ENCODE assay signal across 23 cellular contexts in genomic region chr14:68257969-68258368, GRCh38.
DNase-seq lines count a peak whose midpoint lies in the region; ATAC-seq, FAIRE-seq and TF ChIP-seq lines count a peak whose summit lies in the region.
"Had no signal": no experiment of that assay in that cellular context is flagged by ENCODE, and none has a peak within 500 bp of the region (broad histone marks: within the 10 kb centered on the region; RNA-seq: fewer than 3 reads in every experiment).

No MANE protein-coding gene starts in this region.

- peak; percentile 13 for DNase-seq in activated naive CD4-positive, alpha-beta T cell treated with Interleukin-2 at 50 U/mL for 16 hours
- no peak for DNase-seq in activated naive CD4-positive, alpha-beta T cell treated with anti-CD3 and anti-CD28 coated beads for 36 hours
- DNase-seq in A549 (ENCODE audit: low read depth in 1 of 2, low spot score in 1 of 2) (no peak), IMR-90 (no peak), mesothelial cell of epicardium (ENCODE audit: low spot score in 2 of 2, unreplicated experiment in 2 of 2) (no peak), NCI-H187 (lab: John Stamatoyannopoulos, UW) (no peak), sciatic nerve (ENCODE audit: low spot score) (no peak)
- DNase-seq in effector CD4-positive, alpha-beta T cell = no peak
- DNase-seq: Calu3; CD8-positive, alpha-beta T cell; DMS53; EL; GOT3; MM.1S; NCI-H1092; NCI-H146; NCI-H2081 treated with DMSO at 0.1 percent for 48 hours; NCI-H510A; NCI-H82; OCI-M1; SIG-M5 had no signal

- H2AFZ ChIP-seq in IMR-90 (replicated peaks; ENCODE audit: low read length, poor library complexity) = no peak overlapping the region

- no peaks in the 10 kb centered on the region for H3K27me3 Mint-ChIP-seq in activated naive CD4-positive, alpha-beta T cell treated with anti-CD3 and anti-CD28 coated beads for 36 hours (ENCODE audit: low read depth)
- H3K27me3 Mint-ChIP-seq in mesothelial cell of epicardium (ENCODE audit: low read depth) = no peaks in the 10 kb centered on the region

- no peak overlapping the region for H2BK15ac ChIP-seq in IMR-90 (ENCODE audit: low read depth, low read length)

- no peak overlapping the region for H3K4me3 ChIP-seq in A549
- H3K4me3 ChIP-seq in IMR-90 (ENCODE audit: insufficient read depth, low read depth, low read length) = no peak overlapping the region
- H3K4me3 ChIP-seq: BLaER1 had no signal

- H3K4me1 Mint-ChIP-seq in activated naive CD4-positive, alpha-beta T cell treated with anti-CD3 and anti-CD28 coated beads for 36 hours (ENCODE audit: low read depth) = peaks cover 67% of the 10 kb centered on the region
- peaks cover 78% of the 10 kb centered on the region for H3K4me1 Mint-ChIP-seq in mesothelial cell of epicardium

- TF ChIP-seq EP300 in A549 (IDR thresholded peaks at IDR 0.05) = no peak

- peak; percentile 59 for FAIRE-seq in A549 (lab: Jason Lieb, UNC)

- H3K9me1 ChIP-seq in IMR-90 (ENCODE audit: insufficient read depth, low read length) = peaks cover 2% of the 10 kb centered on the region; the same call in 1 of the 2 replicates

- TF ChIP-seq POLR2A in A549 (IDR thresholded peaks at IDR 0.05; ENCODE audit: low read length) (no peak), IMR-90 (IDR thresholded peaks at IDR 0.05; ENCODE audit: low read depth, low read length) (no peak)

- H3K27ac ChIP-seq in A549 = no peak overlapping the region
- no peak overlapping the region for H3K27ac ChIP-seq in IMR-90 (ENCODE audit: insufficient read depth, low read length)
- H3K27ac ChIP-seq: BLaER1, RWPE1 had no signal

- H4K91ac ChIP-seq in IMR-90 (ENCODE audit: insufficient read depth, low read depth, low read length) = no peak overlapping the region

- no peak overlapping the region for H2BK5ac ChIP-seq in IMR-90 (ENCODE audit: low read depth, low read length, poor library complexity, severe bottlenecking)

- no peak overlapping the region for H3K9ac ChIP-seq in IMR-90 (ENCODE audit: low read depth, low read length)
- H3K9ac ChIP-seq: BLaER1 had no signal

- H3K36me3 Mint-ChIP-seq in activated naive CD4-positive, alpha-beta T cell treated with anti-CD3 and anti-CD28 coated beads for 36 hours (ENCODE audit: low read depth) = no peaks in the 10 kb centered on the region
- no peaks in the 10 kb centered on the region for H3K36me3 Mint-ChIP-seq in mesothelial cell of epicardium
- H3K36me3 Mint-ChIP-seq: CD8-positive, alpha-beta T cell had no signal

- no peak overlapping the region for H3K14ac ChIP-seq in IMR-90 (replicated peaks; ENCODE audit: low read depth, low read length)

- TF ChIP-seq CTCF in A549 (IDR thresholded peaks at IDR 0.05) (no peak), IMR-90 (conservative IDR thresholded peaks at IDR 0.05; ENCODE audit: low read depth, low read length) (no peak), mesothelial cell of epicardium (IDR thresholded peaks at IDR 0.05; ENCODE audit: unreplicated experiment) (no peak)

- TF ChIP-seq RAD21 in A549 (conservative IDR thresholded peaks at IDR 0.05 in 1 of 2, IDR thresholded peaks at IDR 0.05 in 1 of 2) (no peak), IMR-90 (IDR thresholded peaks at IDR 0.05; ENCODE audit: low read length) (no peak)

- H3K4ac ChIP-seq in IMR-90 (ENCODE audit: low read depth, low read length) = peak overlapping the region; percentile 34; the same call in 1 of the 2 replicates

- no peaks in the 10 kb centered on the region for H3K36me3 ChIP-seq in IMR-90 (ENCODE audit: control insufficient read depth, insufficient read depth, low read length)
- H3K36me3 ChIP-seq: BLaER1 had no signal

- intact Hi-C loops in activated naive CD4-positive, alpha-beta T cell treated with anti-CD3 and anti-CD28 coated beads for 36 hours (cut with micrococcal nuclease) = no loop called here
- intact Hi-C loops in IMR-90 (cut with micrococcal nuclease) = no loop called here
- intact Hi-C loops in sciatic nerve (cut with DNase I) = no loop called here

- CTCF ChIA-PET in activated naive CD4-positive, alpha-beta T cell treated with anti-CD3 and anti-CD28 coated beads for 36 hours (lab: Charles Lee) = no interaction called here
- CTCF ChIA-PET in A549 (lab: Yijun Ruan, JAX) = no interaction called here
- CTCF ChIA-PET in IMR-90 (lab: Yijun Ruan, JAX) = no interaction called here

- no peaks in the 10 kb centered on the region for H3K9me3 Mint-ChIP-seq in activated naive CD4-positive, alpha-beta T cell treated with anti-CD3 and anti-CD28 coated beads for 36 hours
- H3K9me3 Mint-ChIP-seq in mesothelial cell of epicardium = no peaks in the 10 kb centered on the region
- H3K9me3 Mint-ChIP-seq: CD8-positive, alpha-beta T cell had no signal

- no peaks in the 10 kb centered on the region for H4K20me1 ChIP-seq in IMR-90 (ENCODE audit: insufficient read depth, low read length)
- H4K20me1 ChIP-seq: BLaER1 had no signal

- no peaks in the 10 kb centered on the region for H3K79me1 ChIP-seq in IMR-90 (ENCODE audit: low read depth in 1 of 2, low read length in 2 of 2)

- in situ Hi-C loops in IMR-90 (cut with MboI; ENCODE audit: low sequenced_read_pairs) = loop anchor here (10.0 kb wide), 1 partner anchor 317 kb away; no protein-coding TSS in a partner anchor

- H3K23ac ChIP-seq in IMR-90 (ENCODE audit: low read depth, low read length) = no peak overlapping the region

- ATAC-seq in A549 = no peak
- no peak for ATAC-seq in IMR-90 (ENCODE audit: low read depth)
- ATAC-seq in sciatic nerve = no peak
- ATAC-seq: CD8-positive, alpha-beta T cell had no signal

- no peak overlapping the region for H2BK120ac ChIP-seq in IMR-90 (ENCODE audit: low read depth, low read length)

- no peak overlapping the region for H3K4me2 ChIP-seq in A549
- no peak overlapping the region for H3K4me2 ChIP-seq in IMR-90 (ENCODE audit: low read depth, low read length)

- no peak overlapping the region for H2AK9ac ChIP-seq in IMR-90 (replicated peaks; ENCODE audit: low read depth, low read length, poor library complexity)

- H2BK20ac ChIP-seq in IMR-90 (ENCODE audit: low read depth, low read length) = no peak overlapping the region

- dilution Hi-C loops in IMR-90 (cut with HindIII; ENCODE audit: low sequenced_read_pairs, unreplicated experiment) = no loop called here

- H3K4me1 ChIP-seq in A549 (peaks cover 29% of the 10 kb centered on the region), IMR-90 (ENCODE audit: control insufficient read depth, insufficient read depth, low read length) (peaks cover 8% of the 10 kb centered on the region)

- no peak overlapping the region for H4K8ac ChIP-seq in IMR-90 (ENCODE audit: low read depth in 2 of 2, low read length in 2 of 2)

- BruUV-seq in IMR-90 (replicated peaks; lab: Mats Ljungman, UMichigan) = no TSS peak

- no peak overlapping the region for H4K5ac ChIP-seq in IMR-90 (ENCODE audit: low read depth, low read length)

- no peak overlapping the region for H3K27ac Mint-ChIP-seq in activated naive CD4-positive, alpha-beta T cell treated with anti-CD3 and anti-CD28 coated beads for 36 hours
- H3K27ac Mint-ChIP-seq in mesothelial cell of epicardium = peak overlapping the region; percentile 93

- POLR2A ChIA-PET in A549 (lab: Yijun Ruan, JAX) (no interaction called here), IMR-90 (lab: Charles Lee; ENCODE audit: unreplicated experiment) (interaction anchor here (0.6 kb wide), 1 partner anchor 168 kb away, joined by 4 read pairs; no protein-coding TSS in a partner anchor)

- H3K27me3 ChIP-seq in IMR-90 (ENCODE audit: control insufficient read depth, insufficient read depth, low read length) = no peaks in the 10 kb centered on the region
- H3K27me3 ChIP-seq: BLaER1 had no signal

- H3K9me3 ChIP-seq in A549 = no peaks in the 10 kb centered on the region
- H3K9me3 ChIP-seq in IMR-90 (ENCODE audit: control insufficient read depth, insufficient read depth, low read length) = no peaks in the 10 kb centered on the region
- H3K9me3 ChIP-seq: BLaER1 had no signal

- no peak overlapping the region for H3K4me3 Mint-ChIP-seq in activated naive CD4-positive, alpha-beta T cell treated with anti-CD3 and anti-CD28 coated beads for 36 hours
- H3K4me3 Mint-ChIP-seq in mesothelial cell of epicardium = no peak overlapping the region
- H3K4me3 Mint-ChIP-seq: CD8-positive, alpha-beta T cell had no signal

- H3K18ac ChIP-seq in IMR-90 (ENCODE audit: low read depth, low read length) = 0 out of 2 replicates have a peak overlapping the region, but pooled peaks have one; percentile 47

- WGBS in A549 (ENCODE audit: missing lambda C conversion rate) = 94% methylated on average over 4 of the region's 4 CpGs
- no CpG with 5 or more reads among the region's 4 CpGs for WGBS in IMR-90 (ENCODE audit: extremely low coverage in 2 of 2, insufficient read length in 1 of 2), 2 experiments

- no peak overlapping the region for H3K56ac ChIP-seq in IMR-90 (ENCODE audit: extremely low read depth, insufficient read depth, low read length)

- peak overlapping the region; percentile 18; the same call in 1 of the 2 replicates for H2AK5ac ChIP-seq in IMR-90 (ENCODE audit: low read depth, low read length)

TF ChIP-seq in A549, 52 proteins besides CTCF, POLR2A, EP300 and RAD21:
- TF ChIP-seq ATOH8 (CRISPR knock-in tag; IDR thresholded peaks at IDR 0.05; ENCODE audit: low read depth) = no peak
- TF ChIP-seq HEYL (CRISPR knock-in tag; IDR thresholded peaks at IDR 0.05) = no peak
- no peak for TF ChIP-seq SREBF2 (IDR thresholded peaks at IDR 0.05)
- no peak for TF ChIP-seq HDAC2 (IDR thresholded peaks at IDR 0.05)
- TF ChIP-seq MAZ (IDR thresholded peaks at IDR 0.05; ENCODE audit: borderline replicate concordance, low read depth, low read length) = no peak
- no peak for TF ChIP-seq JUNB (IDR thresholded peaks at IDR 0.05)
TF ChIP-seq in A549: peak in this region for 0.

TF ChIP-seq in IMR-90, 13 proteins besides CTCF, POLR2A, EP300 and RAD21:
- no peak for TF ChIP-seq MXI1 (IDR thresholded peaks at IDR 0.05; ENCODE audit: borderline replicate concordance, low read depth, low read length)
- TF ChIP-seq FOS (IDR thresholded peaks at IDR 0.05; ENCODE audit: low read depth, low read length) = no peak
- TF ChIP-seq NFE2L2 (IDR thresholded peaks at IDR 0.05; ENCODE audit: low read depth, low read length) = no peak
- no peak for TF ChIP-seq RFX5 (IDR thresholded peaks at IDR 0.05; ENCODE audit: low read depth, low read length)
TF ChIP-seq in IMR-90: peak in this region for 0.
